In the genomic region with DNA sequence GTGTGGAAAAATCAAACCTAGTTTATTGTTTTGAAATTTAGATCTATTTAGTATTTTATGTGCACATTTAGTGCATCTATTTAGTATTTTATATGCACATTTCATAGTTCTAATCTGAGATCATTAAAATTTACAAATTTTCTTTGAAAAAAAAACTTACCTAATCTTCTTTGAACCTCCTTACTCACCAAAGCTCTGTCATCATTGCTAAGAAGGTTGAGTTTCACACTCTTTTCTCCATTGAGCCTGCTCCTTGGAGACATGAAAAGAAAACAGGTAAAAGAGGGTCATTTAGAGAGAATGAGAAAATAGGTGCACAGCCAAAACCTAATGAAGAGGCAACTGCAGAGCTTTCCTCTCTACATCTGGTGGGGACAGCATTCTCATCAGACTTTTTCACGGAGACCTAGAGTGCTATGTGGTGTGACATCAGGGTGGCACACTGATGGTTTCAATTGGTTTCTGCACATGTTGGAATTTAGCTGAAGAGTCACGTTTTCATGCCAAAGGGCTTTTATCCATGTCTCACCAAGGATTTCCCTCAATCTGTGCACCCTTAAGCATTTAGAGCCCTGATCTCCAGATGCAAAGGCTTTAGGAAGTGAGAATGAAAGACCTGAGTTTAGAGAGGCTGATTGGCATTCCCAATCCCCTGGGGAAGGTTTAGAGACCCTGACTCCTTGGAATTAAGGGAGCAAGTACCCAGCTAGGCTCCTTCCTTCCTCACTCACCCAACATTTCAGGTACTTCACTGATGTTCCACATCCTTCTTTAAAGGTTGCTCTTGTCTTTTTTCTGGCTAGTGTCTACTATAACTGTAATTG, we compare ENCODE assay signal across 1 cellular context.
TF ChIP-seq lines count a peak whose summit lies in the region.

No MANE protein-coding gene starts in this region.

TF ChIP-seq in H1, 55 proteins besides CTCF, POLR2A, EP300 and RAD21 (continued from another document):
- TF ChIP-seq, protein P1, sequence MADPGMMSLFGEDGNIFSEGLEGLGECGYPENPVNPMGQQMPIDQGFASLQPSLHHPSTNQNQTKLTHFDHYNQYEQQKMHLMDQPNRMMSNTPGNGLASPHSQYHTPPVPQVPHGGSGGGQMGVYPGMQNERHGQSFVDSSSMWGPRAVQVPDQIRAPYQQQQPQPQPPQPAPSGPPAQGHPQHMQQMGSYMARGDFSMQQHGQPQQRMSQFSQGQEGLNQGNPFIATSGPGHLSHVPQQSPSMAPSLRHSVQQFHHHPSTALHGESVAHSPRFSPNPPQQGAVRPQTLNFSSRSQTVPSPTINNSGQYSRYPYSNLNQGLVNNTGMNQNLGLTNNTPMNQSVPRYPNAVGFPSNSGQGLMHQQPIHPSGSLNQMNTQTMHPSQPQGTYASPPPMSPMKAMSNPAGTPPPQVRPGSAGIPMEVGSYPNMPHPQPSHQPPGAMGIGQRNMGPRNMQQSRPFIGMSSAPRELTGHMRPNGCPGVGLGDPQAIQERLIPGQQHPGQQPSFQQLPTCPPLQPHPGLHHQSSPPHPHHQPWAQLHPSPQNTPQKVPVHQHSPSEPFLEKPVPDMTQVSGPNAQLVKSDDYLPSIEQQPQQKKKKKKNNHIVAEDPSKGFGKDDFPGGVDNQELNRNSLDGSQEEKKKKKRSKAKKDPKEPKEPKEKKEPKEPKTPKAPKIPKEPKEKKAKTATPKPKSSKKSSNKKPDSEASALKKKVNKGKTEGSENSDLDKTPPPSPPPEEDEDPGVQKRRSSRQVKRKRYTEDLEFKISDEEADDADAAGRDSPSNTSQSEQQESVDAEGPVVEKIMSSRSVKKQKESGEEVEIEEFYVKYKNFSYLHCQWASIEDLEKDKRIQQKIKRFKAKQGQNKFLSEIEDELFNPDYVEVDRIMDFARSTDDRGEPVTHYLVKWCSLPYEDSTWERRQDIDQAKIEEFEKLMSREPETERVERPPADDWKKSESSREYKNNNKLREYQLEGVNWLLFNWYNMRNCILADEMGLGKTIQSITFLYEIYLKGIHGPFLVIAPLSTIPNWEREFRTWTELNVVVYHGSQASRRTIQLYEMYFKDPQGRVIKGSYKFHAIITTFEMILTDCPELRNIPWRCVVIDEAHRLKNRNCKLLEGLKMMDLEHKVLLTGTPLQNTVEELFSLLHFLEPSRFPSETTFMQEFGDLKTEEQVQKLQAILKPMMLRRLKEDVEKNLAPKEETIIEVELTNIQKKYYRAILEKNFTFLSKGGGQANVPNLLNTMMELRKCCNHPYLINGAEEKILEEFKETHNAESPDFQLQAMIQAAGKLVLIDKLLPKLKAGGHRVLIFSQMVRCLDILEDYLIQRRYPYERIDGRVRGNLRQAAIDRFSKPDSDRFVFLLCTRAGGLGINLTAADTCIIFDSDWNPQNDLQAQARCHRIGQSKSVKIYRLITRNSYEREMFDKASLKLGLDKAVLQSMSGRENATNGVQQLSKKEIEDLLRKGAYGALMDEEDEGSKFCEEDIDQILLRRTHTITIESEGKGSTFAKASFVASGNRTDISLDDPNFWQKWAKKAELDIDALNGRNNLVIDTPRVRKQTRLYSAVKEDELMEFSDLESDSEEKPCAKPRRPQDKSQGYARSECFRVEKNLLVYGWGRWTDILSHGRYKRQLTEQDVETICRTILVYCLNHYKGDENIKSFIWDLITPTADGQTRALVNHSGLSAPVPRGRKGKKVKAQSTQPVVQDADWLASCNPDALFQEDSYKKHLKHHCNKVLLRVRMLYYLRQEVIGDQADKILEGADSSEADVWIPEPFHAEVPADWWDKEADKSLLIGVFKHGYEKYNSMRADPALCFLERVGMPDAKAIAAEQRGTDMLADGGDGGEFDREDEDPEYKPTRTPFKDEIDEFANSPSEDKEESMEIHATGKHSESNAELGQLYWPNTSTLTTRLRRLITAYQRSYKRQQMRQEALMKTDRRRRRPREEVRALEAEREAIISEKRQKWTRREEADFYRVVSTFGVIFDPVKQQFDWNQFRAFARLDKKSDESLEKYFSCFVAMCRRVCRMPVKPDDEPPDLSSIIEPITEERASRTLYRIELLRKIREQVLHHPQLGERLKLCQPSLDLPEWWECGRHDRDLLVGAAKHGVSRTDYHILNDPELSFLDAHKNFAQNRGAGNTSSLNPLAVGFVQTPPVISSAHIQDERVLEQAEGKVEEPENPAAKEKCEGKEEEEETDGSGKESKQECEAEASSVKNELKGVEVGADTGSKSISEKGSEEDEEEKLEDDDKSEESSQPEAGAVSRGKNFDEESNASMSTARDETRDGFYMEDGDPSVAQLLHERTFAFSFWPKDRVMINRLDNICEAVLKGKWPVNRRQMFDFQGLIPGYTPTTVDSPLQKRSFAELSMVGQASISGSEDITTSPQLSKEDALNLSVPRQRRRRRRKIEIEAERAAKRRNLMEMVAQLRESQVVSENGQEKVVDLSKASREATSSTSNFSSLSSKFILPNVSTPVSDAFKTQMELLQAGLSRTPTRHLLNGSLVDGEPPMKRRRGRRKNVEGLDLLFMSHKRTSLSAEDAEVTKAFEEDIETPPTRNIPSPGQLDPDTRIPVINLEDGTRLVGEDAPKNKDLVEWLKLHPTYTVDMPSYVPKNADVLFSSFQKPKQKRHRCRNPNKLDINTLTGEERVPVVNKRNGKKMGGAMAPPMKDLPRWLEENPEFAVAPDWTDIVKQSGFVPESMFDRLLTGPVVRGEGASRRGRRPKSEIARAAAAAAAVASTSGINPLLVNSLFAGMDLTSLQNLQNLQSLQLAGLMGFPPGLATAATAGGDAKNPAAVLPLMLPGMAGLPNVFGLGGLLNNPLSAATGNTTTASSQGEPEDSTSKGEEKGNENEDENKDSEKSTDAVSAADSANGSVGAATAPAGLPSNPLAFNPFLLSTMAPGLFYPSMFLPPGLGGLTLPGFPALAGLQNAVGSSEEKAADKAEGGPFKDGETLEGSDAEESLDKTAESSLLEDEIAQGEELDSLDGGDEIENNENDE (IDR thresholded peaks at IDR 0.05; ENCODE audit: insufficient replicate concordance, low read length): no peak
- TF ChIP-seq, protein P2, sequence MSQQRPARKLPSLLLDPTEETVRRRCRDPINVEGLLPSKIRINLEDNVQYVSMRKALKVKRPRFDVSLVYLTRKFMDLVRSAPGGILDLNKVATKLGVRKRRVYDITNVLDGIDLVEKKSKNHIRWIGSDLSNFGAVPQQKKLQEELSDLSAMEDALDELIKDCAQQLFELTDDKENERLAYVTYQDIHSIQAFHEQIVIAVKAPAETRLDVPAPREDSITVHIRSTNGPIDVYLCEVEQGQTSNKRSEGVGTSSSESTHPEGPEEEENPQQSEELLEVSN (IDR thresholded peaks at IDR 0.05): no peak
- TF ChIP-seq CREB1 (IDR thresholded peaks at IDR 0.05): no peak
- TF ChIP-seq CEBPB (IDR thresholded peaks at IDR 0.05; ENCODE audit: low read depth, low read length): no peak
- no peak for TF ChIP-seq JUN (IDR thresholded peaks at IDR 0.05; ENCODE audit: low read depth, low read length)
- no peak for TF ChIP-seq CBX8 (IDR thresholded peaks at IDR 0.05; ENCODE audit: borderline replicate concordance, low read depth, low read length)
- TF ChIP-seq, protein P3, sequence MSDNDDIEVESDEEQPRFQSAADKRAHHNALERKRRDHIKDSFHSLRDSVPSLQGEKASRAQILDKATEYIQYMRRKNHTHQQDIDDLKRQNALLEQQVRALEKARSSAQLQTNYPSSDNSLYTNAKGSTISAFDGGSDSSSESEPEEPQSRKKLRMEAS (IDR thresholded peaks at IDR 0.05): no peak
- TF ChIP-seq NANOG (IDR thresholded peaks at IDR 0.05; ENCODE audit: insufficient read depth, low read depth, low read length, poor library complexity, severe bottlenecking): no peak
- no peak for TF ChIP-seq SP4 (IDR thresholded peaks at IDR 0.05; ENCODE audit: low read length)
- no peak for TF ChIP-seq SP2 (IDR thresholded peaks at IDR 0.05; ENCODE audit: low read length)
- no peak for TF ChIP-seq BRCA1 (IDR thresholded peaks at IDR 0.05; ENCODE audit: low read depth, low read length)
- TF ChIP-seq SIX5 (IDR thresholded peaks at IDR 0.05; ENCODE audit: low read depth, low read length): no peak
- peak; percentile 22; the same call in 1 of the 2 replicates for TF ChIP-seq TEAD4 (IDR thresholded peaks at IDR 0.05; ENCODE audit: low read depth, low read length)
- no peak for TF ChIP-seq GABPA (IDR thresholded peaks at IDR 0.05; ENCODE audit: borderline replicate concordance, insufficient read depth, low read length)
- no peak for TF ChIP-seq SP1 (IDR thresholded peaks at IDR 0.05; ENCODE audit: low read depth, low read length)
- peak; percentile 71 for TF ChIP-seq POLR2AphosphoS5 (IDR thresholded peaks at IDR 0.05; ENCODE audit: low read depth, low read length)
- TF ChIP-seq KDM4A (IDR thresholded peaks at IDR 0.05; ENCODE audit: low read depth, low read length, severe bottlenecking): no peak
